In the genomic region with DNA sequence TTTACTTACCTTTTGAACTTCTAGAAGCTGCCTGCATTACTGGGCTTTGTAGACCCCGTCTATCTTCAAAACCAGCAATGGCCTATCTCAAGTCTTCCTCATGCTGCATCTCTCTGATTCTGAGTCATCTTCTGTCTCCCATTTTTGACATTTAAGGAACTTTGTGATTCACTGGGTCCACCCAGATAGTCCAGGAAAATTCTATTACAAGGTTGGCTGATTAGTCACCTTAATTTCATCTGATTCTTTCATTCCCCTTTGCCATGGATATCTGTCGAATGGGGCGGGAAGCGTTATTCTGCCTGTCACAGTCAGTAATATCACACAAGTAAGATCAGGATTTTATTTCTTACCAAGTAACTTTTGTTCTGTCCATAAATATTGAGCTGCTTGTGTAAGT, we compare ENCODE assay signal across 21 cellular contexts.
DNase-seq lines count a peak whose midpoint lies in the region; FAIRE-seq and TF ChIP-seq lines count a peak whose summit lies in the region.
"Had no signal": no experiment of that assay in that cellular context is flagged by ENCODE, and none has a peak within 500 bp of the region (broad histone marks: within the 10 kb centered on the region; RNA-seq: fewer than 3 reads in every experiment).

No MANE protein-coding gene starts in this region.

- DNase-seq in HS-27A (ENCODE audit: low read depth), result peak; percentile 71
- DNase-seq in RKO (ENCODE audit: low spot score), result peak; percentile 7
- DNase-seq in bronchial epithelial cell (ENCODE audit: low read depth), result peak; percentile 78
- DNase-seq in stimulated activated naive CD4-positive, alpha-beta T cell (lab: John Stamatoyannopoulos, UW), result no peak
- DNase-seq in superior temporal gyrus (ENCODE audit: extremely low spot score), result no peak
- DNase-seq in medulla oblongata (ENCODE audit: extremely low spot score), result no peak
- DNase-seq in foreskin fibroblast, result no peak
- DNase-seq: activated CD4-positive, alpha-beta memory T cell treated with anti-CD3 and anti-CD28 coated beads, Interleukin-2, amount 10 ng/mL, durations not matched to agents 7 days and 5 days; activated CD8-positive, alpha-beta memory T cell treated with anti-CD3 and anti-CD28 coated beads, Interleukin-2, amount 50 U/mL, for 48 hours; caudate nucleus; islet precursor cell; Karpas-422; mucosa of descending colon; NCI-H146; ovary; retina; SHP77 treated with DMSO at 0.1 percent for 48 hours; stimulated activated CD8-positive, alpha-beta memory T cell treated with anti-CD3 and anti-CD28 coated beads, Interleukin-4, amount 100 ng/mL, for 48 hours had no signal

- H3K36me3 ChIP-seq in bronchial epithelial cell (ENCODE audit: control insufficient read depth, insufficient read depth, low read length), result no peaks in the 10 kb centered on the region
- H3K36me3 ChIP-seq: ovary had no signal

- no peak for FAIRE-seq in bronchial epithelial cell (lab: Jason Lieb, UNC)
- FAIRE-seq: D721Med, GM12878 had no signal

- TF ChIP-seq CTCF in bronchial epithelial cell (IDR thresholded peaks at IDR 0.05; ENCODE audit: insufficient read depth, low read length, severe bottlenecking) (no peak), foreskin fibroblast (IDR thresholded peaks at IDR 0.05; ENCODE audit: low read depth, low read length) (no peak)

- H3K4me3 ChIP-seq in bronchial epithelial cell (ENCODE audit: low read depth, low read length) (no peak overlapping the region), foreskin fibroblast (ENCODE audit: low read depth in 1 of 2, low read length in 2 of 2) (no peak overlapping the region)
- H3K4me3 ChIP-seq: GM12878, mucosa of descending colon, ovary, skin epidermis had no signal

- H3K27me3 ChIP-seq in bronchial epithelial cell (ENCODE audit: control insufficient read depth, insufficient read depth, low read length), result no peaks in the 10 kb centered on the region
- H3K27me3 ChIP-seq: ovary had no signal

Comparison
In these comparisons a context has a peak if more than half of its experiments do, and no peak if none do; other contexts are left out.
1. DNase-seq: peak in HS-27A (single experiment), RKO (single experiment) and bronchial epithelial cell (single experiment); none in stimulated activated naive CD4-positive, alpha-beta T cell (0 of 6), superior temporal gyrus (single experiment), medulla oblongata (single experiment) and foreskin fibroblast (0 of 2).